ENCODE assay signal across 1 cellular context in the genomic region with DNA sequence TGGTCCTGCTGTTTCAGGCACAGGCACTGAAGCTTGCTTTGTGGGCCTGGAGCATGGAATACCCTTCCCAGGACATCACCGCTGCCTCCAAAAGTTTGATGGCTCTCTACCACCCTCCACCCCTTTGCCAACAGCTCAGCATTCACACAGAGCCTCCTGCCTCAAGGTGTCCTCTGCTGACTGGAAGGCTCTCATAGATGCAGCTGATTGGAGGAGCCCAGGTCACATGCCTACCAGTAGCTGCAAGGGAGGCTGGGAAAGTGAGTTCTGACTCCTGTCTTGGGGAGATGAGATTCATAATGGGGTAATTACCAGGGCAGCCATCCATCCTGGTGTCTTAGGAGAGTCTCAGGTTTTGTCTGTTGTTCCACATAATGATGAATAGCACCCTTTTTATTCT.
TF ChIP-seq lines count a peak whose summit lies in the region.

No MANE protein-coding gene starts in this region.

TF ChIP-seq in K562, 482 proteins besides CTCF, POLR2A, EP300 and RAD21 (continued from another document):
- TF ChIP-seq, protein P1, sequence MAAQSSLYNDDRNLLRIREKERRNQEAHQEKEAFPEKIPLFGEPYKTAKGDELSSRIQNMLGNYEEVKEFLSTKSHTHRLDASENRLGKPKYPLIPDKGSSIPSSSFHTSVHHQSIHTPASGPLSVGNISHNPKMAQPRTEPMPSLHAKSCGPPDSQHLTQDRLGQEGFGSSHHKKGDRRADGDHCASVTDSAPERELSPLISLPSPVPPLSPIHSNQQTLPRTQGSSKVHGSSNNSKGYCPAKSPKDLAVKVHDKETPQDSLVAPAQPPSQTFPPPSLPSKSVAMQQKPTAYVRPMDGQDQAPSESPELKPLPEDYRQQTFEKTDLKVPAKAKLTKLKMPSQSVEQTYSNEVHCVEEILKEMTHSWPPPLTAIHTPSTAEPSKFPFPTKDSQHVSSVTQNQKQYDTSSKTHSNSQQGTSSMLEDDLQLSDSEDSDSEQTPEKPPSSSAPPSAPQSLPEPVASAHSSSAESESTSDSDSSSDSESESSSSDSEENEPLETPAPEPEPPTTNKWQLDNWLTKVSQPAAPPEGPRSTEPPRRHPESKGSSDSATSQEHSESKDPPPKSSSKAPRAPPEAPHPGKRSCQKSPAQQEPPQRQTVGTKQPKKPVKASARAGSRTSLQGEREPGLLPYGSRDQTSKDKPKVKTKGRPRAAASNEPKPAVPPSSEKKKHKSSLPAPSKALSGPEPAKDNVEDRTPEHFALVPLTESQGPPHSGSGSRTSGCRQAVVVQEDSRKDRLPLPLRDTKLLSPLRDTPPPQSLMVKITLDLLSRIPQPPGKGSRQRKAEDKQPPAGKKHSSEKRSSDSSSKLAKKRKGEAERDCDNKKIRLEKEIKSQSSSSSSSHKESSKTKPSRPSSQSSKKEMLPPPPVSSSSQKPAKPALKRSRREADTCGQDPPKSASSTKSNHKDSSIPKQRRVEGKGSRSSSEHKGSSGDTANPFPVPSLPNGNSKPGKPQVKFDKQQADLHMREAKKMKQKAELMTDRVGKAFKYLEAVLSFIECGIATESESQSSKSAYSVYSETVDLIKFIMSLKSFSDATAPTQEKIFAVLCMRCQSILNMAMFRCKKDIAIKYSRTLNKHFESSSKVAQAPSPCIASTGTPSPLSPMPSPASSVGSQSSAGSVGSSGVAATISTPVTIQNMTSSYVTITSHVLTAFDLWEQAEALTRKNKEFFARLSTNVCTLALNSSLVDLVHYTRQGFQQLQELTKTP (IDR thresholded peaks at IDR 0.05; ENCODE audit: low read depth in 1 of 2, partially characterized antibody in 2 of 2), result no peak
- no peak for TF ChIP-seq SAFB (IDR thresholded peaks at IDR 0.05; ENCODE audit: borderline replicate concordance, low read depth, low read length)
- TF ChIP-seq MEF2A (IDR thresholded peaks at IDR 0.05; ENCODE audit: control insufficient read depth, low read depth, low read length), result no peak
- TF ChIP-seq PML (IDR thresholded peaks at IDR 0.05; ENCODE audit: low read length), result no peak
- no peak for TF ChIP-seq BMI1 (IDR thresholded peaks at IDR 0.05; ENCODE audit: low read length)
- TF ChIP-seq, protein P2, sequence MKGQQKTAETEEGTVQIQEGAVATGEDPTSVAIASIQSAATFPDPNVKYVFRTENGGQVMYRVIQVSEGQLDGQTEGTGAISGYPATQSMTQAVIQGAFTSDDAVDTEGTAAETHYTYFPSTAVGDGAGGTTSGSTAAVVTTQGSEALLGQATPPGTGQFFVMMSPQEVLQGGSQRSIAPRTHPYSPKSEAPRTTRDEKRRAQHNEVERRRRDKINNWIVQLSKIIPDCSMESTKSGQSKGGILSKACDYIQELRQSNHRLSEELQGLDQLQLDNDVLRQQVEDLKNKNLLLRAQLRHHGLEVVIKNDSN (CRISPR knock-in tag; IDR thresholded peaks at IDR 0.05), result peak; percentile 75
- no peak for TF ChIP-seq ZFPM2 (CRISPR knock-in tag; IDR thresholded peaks at IDR 0.05)
- TF ChIP-seq BCL6 (CRISPR knock-in tag; IDR thresholded peaks at IDR 0.05), result no peak
- no peak for TF ChIP-seq KAT2B (IDR thresholded peaks at IDR 0.05; ENCODE audit: low read depth, low read length)
- TF ChIP-seq ZNF124 (CRISPR knock-in tag; IDR thresholded peaks at IDR 0.05), result no peak
- peak in 1 of 2 experiments; percentile 35; a peak in 3 of 4 replicates for TF ChIP-seq SIX5 (IDR thresholded peaks at IDR 0.05; ENCODE audit: borderline replicate concordance in 1 of 2, insufficient read depth in 1 of 2, low read depth in 1 of 2, low read length in 2 of 2)
- no peak for TF ChIP-seq ZNF263 (CRISPR knock-in tag; IDR thresholded peaks at IDR 0.05; ENCODE audit: borderline replicate concordance)
- no peak for TF ChIP-seq CREBBP (IDR thresholded peaks at IDR 0.05; ENCODE audit: low read depth, low read length)
- TF ChIP-seq FOS (IDR thresholded peaks at IDR 0.05; ENCODE audit: extremely low read depth, insufficient read length), result peak; percentile 30
- no peak for TF ChIP-seq ZFP1 (CRISPR knock-in tag; IDR thresholded peaks at IDR 0.05)
- no peak for TF ChIP-seq ZNF444 (CRISPR knock-in tag; IDR thresholded peaks at IDR 0.05)
- TF ChIP-seq, protein P3, sequence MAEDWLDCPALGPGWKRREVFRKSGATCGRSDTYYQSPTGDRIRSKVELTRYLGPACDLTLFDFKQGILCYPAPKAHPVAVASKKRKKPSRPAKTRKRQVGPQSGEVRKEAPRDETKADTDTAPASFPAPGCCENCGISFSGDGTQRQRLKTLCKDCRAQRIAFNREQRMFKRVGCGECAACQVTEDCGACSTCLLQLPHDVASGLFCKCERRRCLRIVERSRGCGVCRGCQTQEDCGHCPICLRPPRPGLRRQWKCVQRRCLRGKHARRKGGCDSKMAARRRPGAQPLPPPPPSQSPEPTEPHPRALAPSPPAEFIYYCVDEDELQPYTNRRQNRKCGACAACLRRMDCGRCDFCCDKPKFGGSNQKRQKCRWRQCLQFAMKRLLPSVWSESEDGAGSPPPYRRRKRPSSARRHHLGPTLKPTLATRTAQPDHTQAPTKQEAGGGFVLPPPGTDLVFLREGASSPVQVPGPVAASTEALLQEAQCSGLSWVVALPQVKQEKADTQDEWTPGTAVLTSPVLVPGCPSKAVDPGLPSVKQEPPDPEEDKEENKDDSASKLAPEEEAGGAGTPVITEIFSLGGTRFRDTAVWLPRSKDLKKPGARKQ (CRISPR knock-in tag; IDR thresholded peaks at IDR 0.05), result no peak
- no peak for TF ChIP-seq CREB3L1 (IDR thresholded peaks at IDR 0.05; ENCODE audit: borderline replicate concordance, low read depth)
- no peak for TF ChIP-seq ZSCAN29 (IDR thresholded peaks at IDR 0.05)
- no peak for TF ChIP-seq BRD9 (IDR thresholded peaks at IDR 0.05; ENCODE audit: low read depth, partially characterized antibody)
- no peak for TF ChIP-seq ESRRB (CRISPR knock-in tag; IDR thresholded peaks at IDR 0.05; ENCODE audit: borderline replicate concordance)
- no peak for TF ChIP-seq NR1H2 (CRISPR knock-in tag; IDR thresholded peaks at IDR 0.05)
- no peak for TF ChIP-seq ZNF589 (CRISPR knock-in tag; IDR thresholded peaks at IDR 0.05; ENCODE audit: low read depth)
- TF ChIP-seq RHOXF2B (CRISPR knock-in tag; conservative IDR thresholded peaks at IDR 0.05), result no peak
- TF ChIP-seq ELF2 (CRISPR knock-in tag; IDR thresholded peaks at IDR 0.05), result no peak
- no peak for TF ChIP-seq MIER1 (IDR thresholded peaks at IDR 0.05; ENCODE audit: low read depth)
- no peak for TF ChIP-seq E2F5 (CRISPR knock-in tag; IDR thresholded peaks at IDR 0.05)
- peak; percentile 73 for TF ChIP-seq RAD51 (IDR thresholded peaks at IDR 0.05; ENCODE audit: borderline replicate concordance, low read depth)
- no peak for TF ChIP-seq ZBTB1 (CRISPR knock-in tag; IDR thresholded peaks at IDR 0.05; ENCODE audit: borderline replicate concordance, low read depth)
- TF ChIP-seq FOXJ2 (tag; IDR thresholded peaks at IDR 0.05), result no peak
- no peak for TF ChIP-seq SETDB1 (IDR thresholded peaks at IDR 0.05; ENCODE audit: low read length)
- no peak for TF ChIP-seq ZNF584 (CRISPR knock-in tag; IDR thresholded peaks at IDR 0.05; ENCODE audit: low read depth)
- TF ChIP-seq ZBTB12 (CRISPR knock-in tag; IDR thresholded peaks at IDR 0.05), result no peak
- TF ChIP-seq SAP30 (IDR thresholded peaks at IDR 0.05; ENCODE audit: borderline replicate concordance, insufficient read depth, low read depth, low read length, poor library complexity, severe bottlenecking), result no peak
- no peak for TF ChIP-seq TGIF2 (CRISPR knock-in tag; IDR thresholded peaks at IDR 0.05)
- TF ChIP-seq, protein P4, sequence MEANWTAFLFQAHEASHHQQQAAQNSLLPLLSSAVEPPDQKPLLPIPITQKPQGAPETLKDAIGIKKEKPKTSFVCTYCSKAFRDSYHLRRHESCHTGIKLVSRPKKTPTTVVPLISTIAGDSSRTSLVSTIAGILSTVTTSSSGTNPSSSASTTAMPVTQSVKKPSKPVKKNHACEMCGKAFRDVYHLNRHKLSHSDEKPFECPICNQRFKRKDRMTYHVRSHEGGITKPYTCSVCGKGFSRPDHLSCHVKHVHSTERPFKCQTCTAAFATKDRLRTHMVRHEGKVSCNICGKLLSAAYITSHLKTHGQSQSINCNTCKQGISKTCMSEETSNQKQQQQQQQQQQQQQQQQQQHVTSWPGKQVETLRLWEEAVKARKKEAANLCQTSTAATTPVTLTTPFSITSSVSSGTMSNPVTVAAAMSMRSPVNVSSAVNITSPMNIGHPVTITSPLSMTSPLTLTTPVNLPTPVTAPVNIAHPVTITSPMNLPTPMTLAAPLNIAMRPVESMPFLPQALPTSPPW (CRISPR knock-in tag; IDR thresholded peaks at IDR 0.05), result no peak
- no peak for TF ChIP-seq CBX8 (IDR thresholded peaks at IDR 0.05; ENCODE audit: borderline replicate concordance, extremely low read depth, low read depth, low read length, poor library complexity, severe bottlenecking)
- peak; percentile 74 for TF ChIP-seq HCFC1 (IDR thresholded peaks at IDR 0.05; ENCODE audit: low read depth, low read length)
- TF ChIP-seq TAF9B (IDR thresholded peaks at IDR 0.05; ENCODE audit: partially characterized antibody), result no peak
- no peak for TF ChIP-seq ZNF280A (IDR thresholded peaks at IDR 0.05; ENCODE audit: low read depth, partially characterized antibody)
- TF ChIP-seq, protein P5, sequence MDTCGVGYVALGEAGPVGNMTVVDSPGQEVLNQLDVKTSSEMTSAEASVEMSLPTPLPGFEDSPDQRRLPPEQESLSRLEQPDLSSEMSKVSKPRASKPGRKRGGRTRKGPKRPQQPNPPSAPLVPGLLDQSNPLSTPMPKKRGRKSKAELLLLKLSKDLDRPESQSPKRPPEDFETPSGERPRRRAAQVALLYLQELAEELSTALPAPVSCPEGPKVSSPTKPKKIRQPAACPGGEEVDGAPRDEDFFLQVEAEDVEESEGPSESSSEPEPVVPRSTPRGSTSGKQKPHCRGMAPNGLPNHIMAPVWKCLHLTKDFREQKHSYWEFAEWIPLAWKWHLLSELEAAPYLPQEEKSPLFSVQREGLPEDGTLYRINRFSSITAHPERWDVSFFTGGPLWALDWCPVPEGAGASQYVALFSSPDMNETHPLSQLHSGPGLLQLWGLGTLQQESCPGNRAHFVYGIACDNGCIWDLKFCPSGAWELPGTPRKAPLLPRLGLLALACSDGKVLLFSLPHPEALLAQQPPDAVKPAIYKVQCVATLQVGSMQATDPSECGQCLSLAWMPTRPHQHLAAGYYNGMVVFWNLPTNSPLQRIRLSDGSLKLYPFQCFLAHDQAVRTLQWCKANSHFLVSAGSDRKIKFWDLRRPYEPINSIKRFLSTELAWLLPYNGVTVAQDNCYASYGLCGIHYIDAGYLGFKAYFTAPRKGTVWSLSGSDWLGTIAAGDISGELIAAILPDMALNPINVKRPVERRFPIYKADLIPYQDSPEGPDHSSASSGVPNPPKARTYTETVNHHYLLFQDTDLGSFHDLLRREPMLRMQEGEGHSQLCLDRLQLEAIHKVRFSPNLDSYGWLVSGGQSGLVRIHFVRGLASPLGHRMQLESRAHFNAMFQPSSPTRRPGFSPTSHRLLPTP (IDR thresholded peaks at IDR 0.05; ENCODE audit: borderline replicate concordance, extremely low read depth, insufficient read length), result no peak
- TF ChIP-seq HMG20A (CRISPR knock-in tag; conservative IDR thresholded peaks at IDR 0.05), result no peak
- no peak for TF ChIP-seq PHTF2 (CRISPR knock-in tag; IDR thresholded peaks at IDR 0.05)
- peak; percentile 89 for TF ChIP-seq USF2 (CRISPR knock-in tag; IDR thresholded peaks at IDR 0.05)
- TF ChIP-seq EP400 (IDR thresholded peaks at IDR 0.05), result no peak
- TF ChIP-seq ZNF217 (CRISPR knock-in tag; IDR thresholded peaks at IDR 0.05), result no peak
- TF ChIP-seq DMBX1 (CRISPR knock-in tag; IDR thresholded peaks at IDR 0.05; ENCODE audit: borderline replicate concordance), result no peak
TF ChIP-seq in K562: peak in this region for 6.
